16 cellular contexts compared by ENCODE assay signal in genomic region chr20:10005885-10006284, GRCh38.
"Had no signal": no experiment of that assay in that cellular context is flagged by ENCODE, and none has a peak within 500 bp of the region (broad histone marks: within the 10 kb centered on the region; RNA-seq: fewer than 3 reads in every experiment).

No MANE protein-coding gene starts in this region.

- H3K36me3 Mint-ChIP-seq: activated CD4-positive, alpha-beta memory T cell treated with anti-CD3 and anti-CD28 coated beads for 36 hours; memory B cell had no signal

- H3K4me3 ChIP-seq: ascending aorta, esophagus squamous epithelium, left ventricle myocardium inferior, testis had no signal

- H3K4me3 Mint-ChIP-seq: activated CD4-positive, alpha-beta memory T cell treated with anti-CD3 and anti-CD28 coated beads for 36 hours; memory B cell; nephron; stimulated activated naive CD8-positive, alpha-beta T cell treated with anti-CD3 and anti-CD28 coated beads, Interleukin-15, amount 100 ng/mL, for 72 hours had no signal

- FAIRE-seq: keratinocyte had no signal

- H3K27ac ChIP-seq: ascending aorta, esophagus squamous epithelium, left ventricle myocardium inferior had no signal

- H3K27ac Mint-ChIP-seq: activated CD4-positive, alpha-beta memory T cell treated with anti-CD3 and anti-CD28 coated beads for 36 hours; memory B cell had no signal

- H3K9me3 ChIP-seq: ascending aorta, esophagus squamous epithelium, left ventricle myocardium inferior, testis had no signal

- DNase-seq: activated CD4-positive, alpha-beta memory T cell treated with anti-CD3 and anti-CD28 coated beads for 36 hours; activated CD4-positive, alpha-beta T cell treated with anti-CD3 and anti-CD28 coated beads for 1 hour; activated gamma-delta T cell treated with Interleukin-2 at 50 U/mL for 16 hours; activated T-cell treated with anti-CD3 and anti-CD28 coated beads, Interleukin-2, amount 50 U/mL, for 48 hours; esophagus squamous epithelium; foreskin fibroblast; head of caudate nucleus; left ventricle myocardium inferior; stimulated activated CD4-positive, alpha-beta T cell treated with anti-CD3 and anti-CD28 coated beads, Interleukin-15, amount 100 ng/mL, for 24 hours; stimulated activated CD4-positive, alpha-beta T cell treated with anti-CD3 and anti-CD28 coated beads, Interleukin-4, amount 100 ng/mL, for 24 hours; stimulated activated naive CD8-positive, alpha-beta T cell treated with anti-CD3 and anti-CD28 coated beads, Interleukin-15, amount 100 ng/mL, for 72 hours; testis had no signal

- H3K9me3 Mint-ChIP-seq: activated CD4-positive, alpha-beta memory T cell treated with anti-CD3 and anti-CD28 coated beads for 36 hours; memory B cell; nephron; stimulated activated naive CD8-positive, alpha-beta T cell treated with anti-CD3 and anti-CD28 coated beads, Interleukin-15, amount 100 ng/mL, for 72 hours had no signal

- H3K27me3 ChIP-seq: ascending aorta, esophagus squamous epithelium, testis had no signal

- H3K4me1 Mint-ChIP-seq: stimulated activated naive CD8-positive, alpha-beta T cell treated with anti-CD3 and anti-CD28 coated beads, Interleukin-15, amount 100 ng/mL, for 72 hours had no signal

- H3K4me1 ChIP-seq: ascending aorta, esophagus squamous epithelium, left ventricle myocardium inferior had no signal

- H3K36me3 ChIP-seq: ascending aorta, esophagus squamous epithelium, left ventricle myocardium inferior had no signal
